Comparison of ENCODE assay signal across 1 cellular context in genomic region chr1:109538827-109539555, GRCh38.
TF ChIP-seq lines count a peak whose summit lies in the region.

No MANE protein-coding gene starts in this region.

TF ChIP-seq in H1, 55 proteins besides CTCF, POLR2A, EP300 and RAD21:
- TF ChIP-seq NANOG (IDR thresholded peaks at IDR 0.05; ENCODE audit: insufficient read depth, low read depth, low read length, poor library complexity, severe bottlenecking) (no peak), ATF3 (IDR thresholded peaks at IDR 0.05; ENCODE audit: insufficient read depth, low read depth, low read length) (no peak), BCL11A (IDR thresholded peaks at IDR 0.05; ENCODE audit: low read depth in 2 of 2, low read length in 2 of 2) (no peak), KDM5A (IDR thresholded peaks at IDR 0.05; ENCODE audit: low read length) (no peak), EZH2 (IDR thresholded peaks at IDR 0.05; ENCODE audit: low read depth, low read length, severe bottlenecking) (no peak), POLR2AphosphoS5 (IDR thresholded peaks at IDR 0.05; ENCODE audit: low read depth, low read length) (no peak), TAF1 (IDR thresholded peaks at IDR 0.05; ENCODE audit: low read depth, low read length) (no peak)
TF ChIP-seq in H1: peak in this region for 0.
